13 cellular contexts compared by ENCODE assay signal in genomic region chr6:84314377-84314898, GRCh38.
A peak's percentile ranks its signal among the peaks of the same experiment; 100 is the strongest.
DNase-seq lines count a peak whose midpoint lies in the region; ATAC-seq and TF ChIP-seq lines count a peak whose summit lies in the region.
"Had no signal": no experiment of that assay in that cellular context is flagged by ENCODE, and none has a peak within 500 bp of the region (broad histone marks: within the 10 kb centered on the region; RNA-seq: fewer than 3 reads in every experiment).

No MANE protein-coding gene starts in this region.

- H3K4me1 Mint-ChIP-seq in activated T-helper 17 cell treated with anti-CD3 and anti-CD28 coated beads, Interleukin-2, amount 50 U/mL, for 72 hours, result no peaks in the 10 kb centered on the region

- CTCF ChIA-PET in HEK293 (lab: Yijun Ruan, JAX), result interaction anchor here (0.6 kb wide), 1 partner anchor 12 kb away, joined by 3 read pairs; no protein-coding TSS in a partner anchor

- ATAC-seq in HG03378 (IDR thresholded peaks at IDR 0.05; ENCODE audit: unreplicated experiment) (no peak), GM21786 (IDR thresholded peaks at IDR 0.05; ENCODE audit: unreplicated experiment) (no peak)
- no peak for ATAC-seq in activated T-helper 17 cell treated with anti-CD3 and anti-CD28 coated beads, Interleukin-2, amount 50 U/mL, for 72 hours (replicated peaks)

- H3K36me3 ChIP-seq in HEK293 (ENCODE audit: control insufficient read depth in 2 of 2, insufficient read depth in 1 of 2, low read length in 2 of 2), result no peaks in the 10 kb centered on the region

- POLR2A ChIA-PET in HEK293 (lab: Yijun Ruan, JAX), result no interaction called here

- no peak overlapping the region for H3K4me3 ChIP-seq in HEK293 (ENCODE audit: low read depth, low read length)
- H3K4me3 ChIP-seq in foreskin fibroblast (ENCODE audit: low read depth in 1 of 2, low read length in 2 of 2), result no peak overlapping the region

- no peaks in the 10 kb centered on the region for H3K27me3 Mint-ChIP-seq in activated T-helper 17 cell treated with anti-CD3 and anti-CD28 coated beads, Interleukin-2, amount 50 U/mL, for 72 hours

- H3K4me1 ChIP-seq in HEK293 (ENCODE audit: control insufficient read depth, insufficient read depth, low read length), result no peaks in the 10 kb centered on the region

- no peak overlapping the region for H3K4me3 Mint-ChIP-seq in activated T-helper 17 cell treated with anti-CD3 and anti-CD28 coated beads, Interleukin-2, amount 50 U/mL, for 72 hours

- no peaks in the 10 kb centered on the region for H3K9me3 ChIP-seq in HEK293 (ENCODE audit: control insufficient read depth, insufficient read depth, low read depth, low read length)

- no peak for TF ChIP-seq CTCF in HEK293 (tag by site-specific recombination; IDR thresholded peaks at IDR 0.05)
- no peak for TF ChIP-seq CTCF in foreskin fibroblast (IDR thresholded peaks at IDR 0.05; ENCODE audit: low read depth, low read length)

- DNase-seq in UCSD-AML1 (lab: John Stamatoyannopoulos, UW; ENCODE audit: unreplicated experiment), result peak; percentile 7
- DNase-seq in foreskin fibroblast, result peak; percentile 42 to 70
- DNase-seq in NCI-H1092 treated with DMSO at 0.1 percent for 48 hours (lab: John Stamatoyannopoulos, UW), result no peak
- DNase-seq: C1 segment of cervical spinal cord, DMS 273 treated with DMSO at 0.1 percent for 48 hours, NCI-H146, NCI-H2081 treated with DMSO at 0.1 percent for 48 hours, NCI-H524, SIG-M5 had no signal

- H3K9me3 Mint-ChIP-seq in activated T-helper 17 cell treated with anti-CD3 and anti-CD28 coated beads, Interleukin-2, amount 50 U/mL, for 72 hours, result peaks cover 8% of the 10 kb centered on the region

- no peaks in the 10 kb centered on the region for H3K36me3 Mint-ChIP-seq in activated T-helper 17 cell treated with anti-CD3 and anti-CD28 coated beads, Interleukin-2, amount 50 U/mL, for 72 hours (ENCODE audit: low read depth)

- H3K27ac ChIP-seq in HEK293 (ENCODE audit: extremely low read depth, low read depth, low read length), result no peak overlapping the region

- no peak overlapping the region for H3K27ac Mint-ChIP-seq in activated T-helper 17 cell treated with anti-CD3 and anti-CD28 coated beads, Interleukin-2, amount 50 U/mL, for 72 hours

TF ChIP-seq in HEK293, 187 proteins besides CTCF, POLR2A, EP300 and RAD21:
- TF ChIP-seq EGR2 (tag by site-specific recombination; IDR thresholded peaks at IDR 0.05; ENCODE audit: low read depth) (peak; percentile 61), ZNF585B (tag by site-specific recombination; IDR thresholded peaks at IDR 0.05) (no peak), ZNF23 (tag by site-specific recombination; IDR thresholded peaks at IDR 0.05; ENCODE audit: borderline replicate concordance) (no peak), ZFHX2 (tag by site-specific recombination; conservative IDR thresholded peaks at IDR 0.05) (peak; percentile 40), GLIS2 (tag by site-specific recombination; IDR thresholded peaks at IDR 0.05) (no peak), ZNF416 (tag by site-specific recombination; IDR thresholded peaks at IDR 0.05) (no peak), ZNF843 (tag by site-specific recombination; IDR thresholded peaks at IDR 0.05) (no peak)
